Comparison of ENCODE assay signal across 8 cellular contexts in the genomic region with DNA sequence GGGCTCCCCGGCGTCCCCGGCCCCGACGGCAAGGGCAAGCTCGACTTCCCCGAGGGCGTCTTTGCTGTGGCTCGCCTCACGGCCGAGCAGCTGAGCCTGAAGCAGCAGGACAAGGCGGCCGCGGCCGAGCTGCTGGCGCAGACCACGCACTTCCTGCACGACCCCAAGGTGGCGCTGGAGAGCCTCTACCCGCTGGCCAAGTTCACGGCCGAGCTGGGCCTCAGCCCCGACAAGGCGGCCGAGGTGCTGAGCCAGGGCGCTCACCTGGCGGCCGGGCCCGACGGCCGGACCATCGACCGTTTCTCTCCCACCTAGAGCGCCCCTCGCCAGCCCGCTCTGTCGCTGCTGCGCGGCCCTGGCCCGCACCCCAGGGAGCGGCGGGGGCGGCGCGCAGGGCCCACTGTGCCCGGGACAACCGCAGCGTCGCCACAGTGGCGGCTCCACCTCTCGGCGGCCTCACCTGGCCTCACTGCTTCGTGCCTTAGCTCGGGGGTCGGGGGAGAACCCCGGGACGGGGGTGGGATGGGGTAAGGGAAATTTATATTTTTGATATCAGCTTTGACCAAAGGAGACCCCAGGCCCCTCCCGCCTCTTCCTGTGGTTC. TPM values are rescaled to one million over a fixed set of nuclear protein-coding genes. Genes with fewer than 3 reads are reported as not detected.
DNase-seq lines count a peak whose midpoint lies in the region; ATAC-seq and TF ChIP-seq lines count a peak whose summit lies in the region.
"Had no signal": no experiment of that assay in that cellular context is flagged by ENCODE, and none has a peak within 500 bp of the region (broad histone marks: within the 10 kb centered on the region; RNA-seq: fewer than 3 reads in every experiment).

No MANE protein-coding gene starts in this region.

- ATAC-seq in lung (ENCODE audit: insufficient read depth, low FRiP score) = peak; percentile 48

- 12 to 29% methylated on average over 51 to 58 of the region's 58 CpGs for WGBS in lung, 2 donors
- 32% methylated on average over 18 of the region's 58 CpGs for WGBS in suprapubic skin

- no peak for TF ChIP-seq POLR2A in suprapubic skin (IDR thresholded peaks at IDR 0.05)

- POLR2A ChIA-PET in Caco-2 (lab: Charles Lee) = no interaction called here

- BruUV-seq in Caco-2 (replicated peaks; lab: Mats Ljungman, UMichigan) = no TSS peak

- peaks cover 0 to 49% (median 0%) of the 10 kb centered on the region in 45 donors for H3K27me3 ChIP-seq in dorsolateral prefrontal cortex
- no peaks in the 10 kb centered on the region for H3K27me3 ChIP-seq in lung (ENCODE audit: control insufficient read depth, insufficient read depth)
- H3K27me3 ChIP-seq in suprapubic skin = peaks cover 13% of the 10 kb centered on the region
- H3K27me3 ChIP-seq in Caco-2 (replicated peaks; ENCODE audit: control insufficient read depth, insufficient read depth, low read length) = no peaks in the 10 kb centered on the region

- no peaks in the 10 kb centered on the region for H3K4me1 Mint-ChIP-seq in Caco-2 (ENCODE audit: low read depth, unreplicated experiment)

- H3K4me3 ChIP-seq in WI38 (ENCODE audit: low read depth, low read length) = peak overlapping the region; percentile 10; the same call in 1 of the 2 replicates
- H3K4me3 ChIP-seq in dorsolateral prefrontal cortex = peak overlapping the region in 44 of 59 donors; percentile 5 to 67 (median 30)
- no peak overlapping the region for H3K4me3 ChIP-seq in lung
- peak overlapping the region; percentile 65 for H3K4me3 ChIP-seq in suprapubic skin
- no peak overlapping the region for H3K4me3 ChIP-seq in Caco-2 (ENCODE audit: low read depth, low read length)

- H3K36me3 ChIP-seq in lung (ENCODE audit: control insufficient read depth in 2 of 2, insufficient read depth in 2 of 2, low read length in 2 of 2) = peaks cover 0 to 17% of the 10 kb centered on the region in 2 donors
- H3K36me3 ChIP-seq in suprapubic skin = peaks cover 18% of the 10 kb centered on the region
- no peaks in the 10 kb centered on the region for H3K36me3 ChIP-seq in Caco-2 (ENCODE audit: control insufficient read depth, insufficient read depth, low read length)

- H3K9me3 ChIP-seq in lung (ENCODE audit: control insufficient read depth in 2 of 2, insufficient read depth in 1 of 2, low read length in 1 of 2) = peaks cover 0 to 2% of the 10 kb centered on the region in 2 donors
- no peaks in the 10 kb centered on the region for H3K9me3 ChIP-seq in suprapubic skin
- H3K9me3 ChIP-seq in Caco-2 = no peaks in the 10 kb centered on the region

- peaks cover 11% of the 10 kb centered on the region for H3K36me3 Mint-ChIP-seq in Caco-2 (ENCODE audit: insufficient read depth, unreplicated experiment)

- no peaks in the 10 kb centered on the region for H3K27me3 Mint-ChIP-seq in Caco-2 (ENCODE audit: insufficient read depth, unreplicated experiment)

- TF ChIP-seq CTCF in WI38 (IDR thresholded peaks at IDR 0.05; ENCODE audit: low read depth, low read length) (peak; percentile 71), dorsolateral prefrontal cortex (IDR thresholded peaks at IDR 0.05 in 54 of 56, conservative IDR thresholded peaks at IDR 0.05 in 2 of 56; ENCODE audit: low read depth in 1 of 56, partially characterized antibody in 56 of 56) (peak in 54 of 56 donors; percentile 16 to 69 (median 52)), lung (IDR thresholded peaks at IDR 0.05; ENCODE audit: control extremely low read depth, extremely low read depth) (peak; percentile 58), suprapubic skin (IDR thresholded peaks at IDR 0.05) (peak; percentile 35 to 67), Caco-2 (IDR thresholded peaks at IDR 0.05; ENCODE audit: insufficient read depth in 1 of 2, low read depth in 1 of 2, low read length in 1 of 2, severe bottlenecking in 1 of 2, unreplicated experiment in 1 of 2) (no peak)

- no peak for TF ChIP-seq EP300 in suprapubic skin (IDR thresholded peaks at IDR 0.05)

- no peak overlapping the region for H3K4me3 Mint-ChIP-seq in Caco-2 (ENCODE audit: unreplicated experiment)

- no peaks in the 10 kb centered on the region for H3K9me3 Mint-ChIP-seq in Caco-2 (ENCODE audit: unreplicated experiment)
- H3K9me3 Mint-ChIP-seq: activated naive CD4-positive, alpha-beta T cell treated with anti-CD3 and anti-CD28 coated beads, Interleukin-2, amount 50 U/mL, for 24 hours had no signal

- CTCF ChIA-PET in Caco-2 (lab: Charles Lee) = interaction anchor here (0.5 to 1.1 kb wide), 3 partner anchors 8 to 603 kb away, joined by 3 read pairs; a partner anchor contains a TSS

- DNase-seq in HCEC 1CT (peak; percentile 47), dorsolateral prefrontal cortex (no peak), lung (ENCODE audit: low spot score) (peak; percentile 79), suprapubic skin (ENCODE audit: low spot score in 2 of 2) (peak in 1 of 2 donors; percentile 88), midbrain (lab: John Stamatoyannopoulos, UW) (no peak), Caco-2 (no peak)

- peaks cover 0 to 31% of the 10 kb centered on the region in 2 donors for H3K4me1 ChIP-seq in lung (ENCODE audit: control insufficient read depth in 2 of 2, insufficient read depth in 2 of 2, low read length in 2 of 2)
- H3K4me1 ChIP-seq in suprapubic skin = peaks cover 83% of the 10 kb centered on the region
- peaks cover under 1% of the 10 kb centered on the region; the same call in 1 of the 2 replicates for H3K4me1 ChIP-seq in Caco-2

- intact Hi-C loops in dorsolateral prefrontal cortex (cut with DNase I) = no loop called here
- intact Hi-C loops in Caco-2 (cut with micrococcal nuclease; ENCODE audit: unreplicated experiment) = loop anchor here (10.0 kb wide), 1 partner anchor 226 kb away; no protein-coding TSS in a partner anchor

- no peak overlapping the region for H3K27ac Mint-ChIP-seq in Caco-2 (ENCODE audit: unreplicated experiment)

- peak overlapping the region in 47 of 59 donors; percentile 5 to 86 (median 59) for H3K27ac ChIP-seq in dorsolateral prefrontal cortex
- peak overlapping the region; percentile 62 to 78 for H3K27ac ChIP-seq in lung (ENCODE audit: low read depth in 1 of 2, low read length in 1 of 2)
- peak overlapping the region; percentile 36 for H3K27ac ChIP-seq in suprapubic skin

RNA-seq across cellular contexts. Expression of a gene that starts 3.7 kb away (rescaled TPM):
- total RNA-seq in dorsolateral prefrontal cortex (10 to 100 TPM in 18 of 120 experiments, 1 to 10 TPM in 102; 1.6 to 17.4 (median 6.5) TPM), lung (10 to 100 TPM; 28.9 to 34.8 TPM), suprapubic skin (1 to 10 TPM; 2.7 to 9.5 (median 4.9) TPM), Caco-2 (2022) (0.59 and 1.8 TPM in 2 replicates)
- 10 to 100 TPM in 1 of 2 donors, 1 to 10 TPM in 1; 5.5 to 14.4 TPM for polyA plus RNA-seq in lung

RNA-seq across cellular contexts. Expression of a gene that starts 16.8 kb away (rescaled TPM):
- total RNA-seq in dorsolateral prefrontal cortex = 10 to 100 TPM in 108 of 120 experiments, 1 to 10 TPM in 12; 6.6 to 29.4 (median 16.4) TPM
- total RNA-seq in lung = 10 to 100 TPM; 11.1 to 31.7 TPM
- 10 to 100 TPM; 43.2 to 55.4 TPM for polyA plus RNA-seq in lung
- 10 to 100 TPM; 36.6 to 51.5 (median 42.7) TPM for total RNA-seq in suprapubic skin
- total RNA-seq in Caco-2 (2022) = 33.1 and 39.3 TPM in 2 replicates

RNA-seq across cellular contexts. Expression of a gene that starts 28.7 kb away (rescaled TPM):
- total RNA-seq in dorsolateral prefrontal cortex (100 to 1,000 TPM in 30 of 120 experiments, 10 to 100 TPM in 90; 57.6 to 158 (median 87.2) TPM), lung (10 to 100 TPM; 32.7 to 37.8 TPM), suprapubic skin (100 to 1,000 TPM in 1 of 4 donors, 10 to 100 TPM in 3; 58.7 to 115 (median 66.3) TPM), Caco-2 (2022) (52.0 and 52.8 TPM in 2 replicates)
- polyA plus RNA-seq in lung = 10 to 100 TPM; 21.1 to 21.6 TPM

RNA-seq across cellular contexts. Expression of a gene that starts 33.5 kb away (rescaled TPM):
- total RNA-seq in dorsolateral prefrontal cortex (10 to 100 TPM in 119 of 120 experiments, 1 to 10 TPM in 1; 4.8 to 43.6 (median 22.0) TPM), lung (1 to 10 TPM in 1 of 2 donors, under 1 TPM in 1; 0.65 to 7.3 TPM), suprapubic skin (10 to 100 TPM; 16.4 to 24.8 (median 21.6) TPM), Caco-2 (2022) (0.54 and 0.60 TPM in 2 replicates)
- 1 to 10 TPM; 1.2 to 3.5 TPM for polyA plus RNA-seq in lung

Comparison
In these comparisons a context has a peak if more than half of its experiments do, and no peak if none do; other contexts are left out.
1. DNase-seq: peak in HCEC 1CT (single experiment) and lung (single experiment); none in dorsolateral prefrontal cortex (0 of 10), midbrain (single experiment) and Caco-2 (0 of 2).
2. H3K4me3 ChIP-seq: peak in WI38 (single experiment), dorsolateral prefrontal cortex (44 of 59) and suprapubic skin (single experiment); none in lung (single experiment) and Caco-2 (single experiment).
3. CTCF ChIP-seq: peak in WI38 (single experiment), dorsolateral prefrontal cortex (54 of 56), lung (single experiment) and suprapubic skin (2 of 2); none in Caco-2 (0 of 2).
4. Peak in every context shown above with its lines, with median percentiles within 50 percentile points of each other: H3K27ac ChIP-seq.